In genomic region chr14:55053018-55053417, GRCh38 we compare ENCODE assay signal across 8 cellular contexts. TPM values are rescaled to one million over a fixed set of nuclear protein-coding genes. Genes with fewer than 3 reads are reported as not detected.
DNase-seq lines count a peak whose midpoint lies in the region; ATAC-seq and TF ChIP-seq lines count a peak whose summit lies in the region.

No MANE protein-coding gene starts in this region.

- no peak for ATAC-seq in psoas muscle
- no peak for ATAC-seq in HG02763 (IDR thresholded peaks at IDR 0.05; ENCODE audit: unreplicated experiment)

- H3K9me3 ChIP-seq in SJSA1 (replicated peaks): no peaks in the 10 kb centered on the region
- H3K9me3 ChIP-seq in esophagus squamous epithelium: no peaks in the 10 kb centered on the region
- H3K9me3 ChIP-seq in psoas muscle: no peaks in the 10 kb centered on the region

- H3K36me3 ChIP-seq in GM06990 (ENCODE audit: control insufficient read depth, insufficient read depth, low read length) (peaks cover 2% of the 10 kb centered on the region; the same call in 1 of the 2 replicates), SJSA1 (peaks cover 40% of the 10 kb centered on the region), esophagus squamous epithelium (peaks cover 0 to 30% (median 0%) of the 10 kb centered on the region in 3 donors), psoas muscle (ENCODE audit: insufficient read depth in 1 of 2, low read depth in 1 of 2) (peaks cover 0 to 21% of the 10 kb centered on the region in 2 donors)

- H3K4me1 ChIP-seq in SJSA1 (replicated peaks) (peaks cover 17% of the 10 kb centered on the region), esophagus squamous epithelium (peaks cover 17 to 49% (median 22%) of the 10 kb centered on the region in 3 donors), psoas muscle (peaks cover 11% of the 10 kb centered on the region)

- WGBS in esophagus squamous epithelium, 2 donors: 55 to 61% methylated on average over 6 of the region's 6 CpGs
- WGBS in psoas muscle, 3 donors: 65 to 73% (median 67%) methylated on average over 6 of the region's 6 CpGs

- DNase-seq in GM06990 (ENCODE audit: extremely low read depth, insufficient read length): no peak
- DNase-seq in SJSA1 (ENCODE audit: low read depth in 1 of 2, low spot score in 2 of 2): no peak
- no peak for DNase-seq in esophagus squamous epithelium (lab: John Stamatoyannopoulos, UW)
- DNase-seq in psoas muscle: no peak
- DNase-seq in NCI-H146 treated with DMSO at 0.1 percent for 48 hours (lab: John Stamatoyannopoulos, UW; ENCODE audit: unreplicated experiment): no peak
- no peak for DNase-seq in HCEC 1CT
- no peak for DNase-seq in NCI-H526 (lab: John Stamatoyannopoulos, UW)

- TF ChIP-seq POLR2A in esophagus squamous epithelium (IDR thresholded peaks at IDR 0.05): no peak

- peak overlapping the region; percentile 100 for H3K4me3 ChIP-seq in GM06990 (replicated peaks; ENCODE audit: low read depth, low read length)
- peak overlapping the region; percentile 97 for H3K4me3 ChIP-seq in SJSA1
- peak overlapping the region in 3 of 4 donors; percentile 81 to 99 (median 88) for H3K4me3 ChIP-seq in esophagus squamous epithelium
- peak overlapping the region; percentile 97 for H3K4me3 ChIP-seq in psoas muscle

- H3K27ac ChIP-seq in SJSA1 (peak overlapping the region; percentile 99), esophagus squamous epithelium (peak overlapping the region; percentile 98 to 100 (median 100)), psoas muscle (peak overlapping the region; percentile 100)

- TF ChIP-seq CTCF in GM06990 (IDR thresholded peaks at IDR 0.05; ENCODE audit: insufficient read depth, low read length, poor library complexity, severe bottlenecking) (no peak), esophagus squamous epithelium (IDR thresholded peaks at IDR 0.05) (no peak), psoas muscle (IDR thresholded peaks at IDR 0.05) (no peak)

- intact Hi-C loops in esophagus squamous epithelium (cut with DNase I): no loop called here
- intact Hi-C loops in psoas muscle (cut with DNase I): loop anchor here in 1 of 2 donors (10.0 kb wide), 1 partner anchor 362 kb away; the partner anchor contains the start of gene ATG14

- H3K27me3 ChIP-seq in GM06990 (replicated peaks; ENCODE audit: control insufficient read depth, insufficient read depth, low read length): no peaks in the 10 kb centered on the region
- H3K27me3 ChIP-seq in SJSA1 (replicated peaks): no peaks in the 10 kb centered on the region
- H3K27me3 ChIP-seq in esophagus squamous epithelium: no peaks in the 10 kb centered on the region
- H3K27me3 ChIP-seq in psoas muscle (ENCODE audit: insufficient read depth in 3 of 3, low read length in 2 of 3): no peaks in the 10 kb centered on the region

RNA-seq across cellular contexts. Expression of gene MAPK1IP1L, which starts 1.6 kb away (rescaled TPM):
- total RNA-seq in SJSA1 (2014; rRNA removed; shearing (Covaris generic)): 20.4 and 74.8 TPM in 2 replicates
- total RNA-seq in esophagus squamous epithelium: 10 to 100 TPM; 35.3 to 85.3 (median 50.4) TPM
- 10 to 100 TPM; 34.1 to 60.1 (median 56.3) TPM for total RNA-seq in psoas muscle
- 10 to 100 TPM; 17.6 to 46.2 (median 33.5) TPM for polyA plus RNA-seq in psoas muscle

RNA-seq across cellular contexts. Expression of gene SOCS4, which starts 26.0 kb away (rescaled TPM):
- 25.0 and 32.6 TPM in 2 replicates for total RNA-seq in SJSA1 (2014; rRNA removed; shearing (Covaris generic))
- total RNA-seq in esophagus squamous epithelium (10 to 100 TPM in 2 of 4 donors, 1 to 10 TPM in 2; 5.9 to 20.1 (median 12.1) TPM), psoas muscle (10 to 100 TPM in 3 of 4 donors, 1 to 10 TPM in 1; 9.7 to 17.0 (median 13.2) TPM)
- 10 to 100 TPM in 1 of 3 donors, 1 to 10 TPM in 2; 4.1 to 23.7 (median 6.1) TPM for polyA plus RNA-seq in psoas muscle

RNA-seq across cellular contexts. Expression of gene WDHD1, which starts 26.1 kb away (rescaled TPM):
- 21.2 and 23.7 TPM in 2 replicates for total RNA-seq in SJSA1 (2014; rRNA removed; shearing (Covaris generic))
- total RNA-seq in esophagus squamous epithelium: 1 to 10 TPM in 3 of 4 donors, under 1 TPM in 1; 0.80 to 7.0 (median 5.0) TPM
- total RNA-seq in psoas muscle: 1 to 10 TPM in 2 of 4 donors, under 1 TPM in 2; 0.86 to 2.0 (median 0.99) TPM
- polyA plus RNA-seq in psoas muscle: 1 to 10 TPM in 1 of 3 donors, under 1 TPM in 2; 0.55 to 1.2 (median 0.95) TPM
